ENCODE assay signal across 1 cellular context in genomic region chr5:65722575-65723424, GRCh38.
TF ChIP-seq lines count a peak whose summit lies in the region.

No MANE protein-coding gene starts in this region.

TF ChIP-seq in K562, 482 proteins besides CTCF, POLR2A, EP300 and RAD21 (continued from another document):
- TF ChIP-seq THAP7 (CRISPR knock-in tag; IDR thresholded peaks at IDR 0.05) (no peak), KAT7 (CRISPR knock-in tag; IDR thresholded peaks at IDR 0.05; ENCODE audit: borderline replicate concordance) (no peak), PYGO2 (tag; IDR thresholded peaks at IDR 0.05) (no peak), NR3C1 (CRISPR knock-in tag; IDR thresholded peaks at IDR 0.05) (no peak), ZNF133 (CRISPR knock-in tag; IDR thresholded peaks at IDR 0.05) (no peak), HOXB6 (CRISPR knock-in tag; IDR thresholded peaks at IDR 0.05; ENCODE audit: borderline replicate concordance) (no peak)
TF ChIP-seq in K562: peak in this region for 37.
